13 cellular contexts compared by ENCODE assay signal in genomic region chr14:78403278-78403815, GRCh38.
DNase-seq lines count a peak whose midpoint lies in the region; ATAC-seq, FAIRE-seq and TF ChIP-seq lines count a peak whose summit lies in the region.
"Had no signal": no experiment of that assay in that cellular context is flagged by ENCODE, and none has a peak within 500 bp of the region (broad histone marks: within the 10 kb centered on the region; RNA-seq: fewer than 3 reads in every experiment).

No MANE protein-coding gene starts in this region.

- H3K36me3 ChIP-seq in mammary epithelial cell (ENCODE audit: insufficient read depth, low read length) (no peaks in the 10 kb centered on the region), gastrocnemius medialis (no peaks in the 10 kb centered on the region)
- H3K36me3 ChIP-seq: right atrium auricular region had no signal

- H3K4me2 ChIP-seq in mammary epithelial cell (ENCODE audit: insufficient read depth, low read depth, low read length): no peak overlapping the region

- no peaks in the 10 kb centered on the region for H3K4me1 Mint-ChIP-seq in activated naive CD8-positive, alpha-beta T cell treated with anti-CD3 and anti-CD28 coated beads, Interleukin-2, amount 50 U/mL, for 24 hours
- peaks cover 3% of the 10 kb centered on the region for H3K4me1 Mint-ChIP-seq in activated naive CD8-positive, alpha-beta T cell treated with anti-CD3 and anti-CD28 coated beads for 36 hours

- H3K36me3 Mint-ChIP-seq in activated naive CD8-positive, alpha-beta T cell treated with anti-CD3 and anti-CD28 coated beads, Interleukin-2, amount 50 U/mL, for 24 hours (ENCODE audit: low read depth): no peaks in the 10 kb centered on the region
- H3K36me3 Mint-ChIP-seq in activated naive CD8-positive, alpha-beta T cell treated with anti-CD3 and anti-CD28 coated beads for 36 hours: no peaks in the 10 kb centered on the region

- FAIRE-seq in urothelium cell line (lab: Jason Lieb, UNC): no peak

- peaks cover 4% of the 10 kb centered on the region for H3K9me3 Mint-ChIP-seq in activated naive CD8-positive, alpha-beta T cell treated with anti-CD3 and anti-CD28 coated beads, Interleukin-2, amount 50 U/mL, for 24 hours
- H3K9me3 Mint-ChIP-seq in activated naive CD8-positive, alpha-beta T cell treated with anti-CD3 and anti-CD28 coated beads for 36 hours: peaks cover under 1% of the 10 kb centered on the region

- H4K20me1 ChIP-seq in mammary epithelial cell (ENCODE audit: insufficient read depth, low read length): no peaks in the 10 kb centered on the region

- dilution Hi-C loops in mammary epithelial cell (cut with HindIII; ENCODE audit: low sequenced_read_pairs): no loop called here

- no peak overlapping the region for H2AFZ ChIP-seq in mammary epithelial cell (ENCODE audit: low read depth, low read length)

- peak; percentile 20 for ATAC-seq in activated naive CD8-positive, alpha-beta T cell treated with anti-CD3 and anti-CD28 coated beads, Interleukin-2, amount 50 U/mL, for 24 hours
- ATAC-seq in HG03064 (IDR thresholded peaks at IDR 0.05; ENCODE audit: low read depth, unreplicated experiment) (peak; percentile 63), gastrocnemius medialis (no peak)

- no peak overlapping the region for H3K4me3 Mint-ChIP-seq in activated naive CD8-positive, alpha-beta T cell treated with anti-CD3 and anti-CD28 coated beads, Interleukin-2, amount 50 U/mL, for 24 hours
- H3K4me3 Mint-ChIP-seq in activated naive CD8-positive, alpha-beta T cell treated with anti-CD3 and anti-CD28 coated beads for 36 hours: no peak overlapping the region
- H3K4me3 Mint-ChIP-seq: HFFc6 had no signal

- H3K27ac ChIP-seq in mammary epithelial cell (ENCODE audit: insufficient read depth, low read depth, low read length) (no peak overlapping the region), gastrocnemius medialis (no peak overlapping the region)
- H3K27ac ChIP-seq: right atrium auricular region had no signal

- BruUV-seq in mammary epithelial cell (replicated peaks; lab: Mats Ljungman, UMichigan): no TSS peak

- intact Hi-C loops in mammary epithelial cell (cut with micrococcal nuclease): no loop called here
- intact Hi-C loops in gastrocnemius medialis (cut with DNase I; ENCODE audit: low total_unique reads): no loop called here

- no peak for DNase-seq in activated naive CD8-positive, alpha-beta T cell treated with anti-CD3 and anti-CD28 coated beads, Interleukin-2, amount 50 U/mL, for 24 hours
- DNase-seq in activated naive CD8-positive, alpha-beta T cell treated with anti-CD3 and anti-CD28 coated beads for 36 hours: no peak
- DNase-seq in mammary epithelial cell (peak; percentile 4), urothelium cell line (ENCODE audit: low spot score) (peak; percentile 40), gastrocnemius medialis (no peak)
- DNase-seq in activated T-cell treated with anti-CD3 and anti-CD28 coated beads, Interleukin-2, amount 50 U/mL, for 48 hours: no peak
- no peak for DNase-seq in stimulated activated CD8-positive, alpha-beta memory T cell treated with anti-CD3 and anti-CD28 coated beads, Interleukin-4, amount 100 ng/mL, for 48 hours
- DNase-seq: activated effector memory CD4-positive, alpha-beta T cell treated with anti-CD3 and anti-CD28 coated beads, Interleukin-2, amount 50 U/mL, for 16 hours; glutamatergic neuron; HFFc6; trophoblast cell had no signal

- TF ChIP-seq CTCF in mammary epithelial cell (conservative IDR thresholded peaks at IDR 0.05 in 1 of 2, IDR thresholded peaks at IDR 0.05 in 1 of 2; ENCODE audit: extremely low read depth in 1 of 2, insufficient read depth in 1 of 2, low read depth in 1 of 2, low read length in 2 of 2) (no peak), gastrocnemius medialis (IDR thresholded peaks at IDR 0.05 in 4 of 5, conservative IDR thresholded peaks at IDR 0.05 in 1 of 5) (no peak)

- no peaks in the 10 kb centered on the region for H3K79me2 ChIP-seq in mammary epithelial cell (ENCODE audit: insufficient read depth, low read length)

- H3K9me3 ChIP-seq in mammary epithelial cell (replicated peaks; ENCODE audit: insufficient read depth, low read length): no peaks in the 10 kb centered on the region
- H3K9me3 ChIP-seq in gastrocnemius medialis: no peaks in the 10 kb centered on the region
- H3K9me3 ChIP-seq: right atrium auricular region had no signal

- no peak overlapping the region for H3K9ac ChIP-seq in mammary epithelial cell (ENCODE audit: insufficient read depth, low read length)

- CTCF ChIA-PET in mammary epithelial cell (lab: Charles Lee; ENCODE audit: low non-redundant PET): no interaction called here

- WGBS in mammary epithelial cell (ENCODE audit: low coverage, missing lambda C conversion rate): 9% methylated on average over 7 of the region's 8 CpGs

- no peak for TF ChIP-seq POLR2A in gastrocnemius medialis (IDR thresholded peaks at IDR 0.05)

- H3K27me3 Mint-ChIP-seq in activated naive CD8-positive, alpha-beta T cell treated with anti-CD3 and anti-CD28 coated beads, Interleukin-2, amount 50 U/mL, for 24 hours: peaks cover 15% of the 10 kb centered on the region
- peaks cover 25% of the 10 kb centered on the region for H3K27me3 Mint-ChIP-seq in activated naive CD8-positive, alpha-beta T cell treated with anti-CD3 and anti-CD28 coated beads for 36 hours

- in situ Hi-C loops in mammary epithelial cell (cut with MboI; ENCODE audit: low sequenced_read_pairs in 2 of 2) (no loop called here), gastrocnemius medialis (cut with MboI; ENCODE audit: low sequenced_read_pairs in 4 of 4) (no loop called here)

- H3K27ac Mint-ChIP-seq in activated naive CD8-positive, alpha-beta T cell treated with anti-CD3 and anti-CD28 coated beads, Interleukin-2, amount 50 U/mL, for 24 hours: no peak overlapping the region
- H3K27ac Mint-ChIP-seq in activated naive CD8-positive, alpha-beta T cell treated with anti-CD3 and anti-CD28 coated beads for 36 hours: no peak overlapping the region
- H3K27ac Mint-ChIP-seq: HFFc6 had no signal

- H3K27me3 ChIP-seq in mammary epithelial cell (ENCODE audit: insufficient read depth, low read length) (no peaks in the 10 kb centered on the region), gastrocnemius medialis (peaks cover 0 to 6% (median 0%) of the 10 kb centered on the region in 3 donors)
- H3K27me3 ChIP-seq: right atrium auricular region had no signal

- H3K4me3 ChIP-seq in mammary epithelial cell (replicated peaks in 1 of 3; ENCODE audit: insufficient read depth in 1 of 3, low read depth in 2 of 3, low read length in 3 of 3) (no peak overlapping the region), gastrocnemius medialis (no peak overlapping the region)
- H3K4me3 ChIP-seq: right atrium auricular region had no signal

- H3K4me1 ChIP-seq in mammary epithelial cell (ENCODE audit: insufficient read depth, low read length) (no peaks in the 10 kb centered on the region), gastrocnemius medialis (no peaks in the 10 kb centered on the region)
- H3K4me1 ChIP-seq: right atrium auricular region had no signal

Comparison
In these comparisons a context has a peak if more than half of its experiments do, and no peak if none do; other contexts are left out.
1. ATAC-seq: peak in activated naive CD8-positive, alpha-beta T cell treated with anti-CD3 and anti-CD28 coated beads, Interleukin-2, amount 50 U/mL, for 24 hours (single experiment) and HG03064 (single experiment); none in gastrocnemius medialis (0 of 2).
2. DNase-seq: peak in mammary epithelial cell (single experiment) and urothelium cell line (single experiment); none in activated naive CD8-positive, alpha-beta T cell treated with anti-CD3 and anti-CD28 coated beads, Interleukin-2, amount 50 U/mL, for 24 hours (single experiment), activated naive CD8-positive, alpha-beta T cell treated with anti-CD3 and anti-CD28 coated beads for 36 hours (single experiment), activated T-cell treated with anti-CD3 and anti-CD28 coated beads, Interleukin-2, amount 50 U/mL, for 48 hours (0 of 2), gastrocnemius medialis (0 of 2) and stimulated activated CD8-positive, alpha-beta memory T cell treated with anti-CD3 and anti-CD28 coated beads, Interleukin-4, amount 100 ng/mL, for 48 hours (single experiment).